13 cellular contexts compared by ENCODE assay signal in genomic region chr6:145137425-145137824, GRCh38.
DNase-seq lines count a peak whose midpoint lies in the region; ATAC-seq and TF ChIP-seq lines count a peak whose summit lies in the region.
"Had no signal": no experiment of that assay in that cellular context is flagged by ENCODE, and none has a peak within 500 bp of the region (broad histone marks: within the 10 kb centered on the region; RNA-seq: fewer than 3 reads in every experiment).

No MANE protein-coding gene starts in this region.

- H3K36me3 ChIP-seq in GM06990 (ENCODE audit: control insufficient read depth, insufficient read depth, low read length) (no peaks in the 10 kb centered on the region), Loucy (ENCODE audit: insufficient read depth, low read length) (no peaks in the 10 kb centered on the region)
- H3K36me3 ChIP-seq: suprapubic skin had no signal

- no peaks in the 10 kb centered on the region for H4K20me1 ChIP-seq in Loucy (ENCODE audit: insufficient read depth, low read length, poor library complexity, severe bottlenecking)

- no peak overlapping the region for H3K4me3 ChIP-seq in GM06990 (replicated peaks; ENCODE audit: low read depth, low read length)
- H3K4me3 ChIP-seq in Loucy (ENCODE audit: low read length, poor library complexity, severe bottlenecking): no peak overlapping the region
- no peak overlapping the region for H3K4me3 ChIP-seq in choroid plexus epithelial cell (ENCODE audit: low read depth, low read length)
- H3K4me3 ChIP-seq: suprapubic skin had no signal

- no peaks in the 10 kb centered on the region for H3K4me1 ChIP-seq in Loucy (ENCODE audit: insufficient read depth, low read length, poor library complexity, severe bottlenecking)
- H3K4me1 ChIP-seq: suprapubic skin had no signal

- TF ChIP-seq CTCF in GM06990 (IDR thresholded peaks at IDR 0.05; ENCODE audit: insufficient read depth, low read length, poor library complexity, severe bottlenecking) (peak; percentile 14), Loucy (conservative IDR thresholded peaks at IDR 0.05; ENCODE audit: low read length) (peak; percentile 62), choroid plexus epithelial cell (conservative IDR thresholded peaks at IDR 0.05; ENCODE audit: low read depth, low read length) (peak; percentile 17), RWPE1 (conservative IDR thresholded peaks at IDR 0.05; ENCODE audit: low read depth) (no peak)

- H3K79me2 ChIP-seq in Loucy (ENCODE audit: insufficient read depth, low read length): no peaks in the 10 kb centered on the region

- no peak overlapping the region for H3K9ac ChIP-seq in Loucy (ENCODE audit: low read depth, low read length, poor library complexity, severe bottlenecking)

- ATAC-seq in GM18519 (IDR thresholded peaks at IDR 0.05; ENCODE audit: low FRiP score, unreplicated experiment): no peak

- CTCF ChIA-PET in RWPE1 (lab: Yijun Ruan, JAX): interaction anchor here (1.1 kb wide), 1 partner anchor 216 kb away, joined by 3 read pairs; no protein-coding TSS in a partner anchor

- H3K27me3 ChIP-seq in GM06990 (replicated peaks; ENCODE audit: control insufficient read depth, insufficient read depth, low read length) (no peaks in the 10 kb centered on the region), Loucy (ENCODE audit: insufficient read depth, low read length, poor library complexity, severe bottlenecking) (no peaks in the 10 kb centered on the region)
- H3K27me3 ChIP-seq: suprapubic skin had no signal

- no peaks in the 10 kb centered on the region for H3F3A ChIP-seq in Loucy (ENCODE audit: low read depth)

- H3K4me2 ChIP-seq in Loucy (ENCODE audit: low read depth, low read length, poor library complexity, severe bottlenecking): no peak overlapping the region

- POLR2A ChIA-PET in RWPE1 (lab: Yijun Ruan, JAX; ENCODE audit: low non-redundant PET): no interaction called here

- DNase-seq in GM06990 (ENCODE audit: extremely low read depth, insufficient read length): no peak
- DNase-seq in choroid plexus epithelial cell (ENCODE audit: low read depth): peak; percentile 55
- peak; percentile 43 for DNase-seq in myocyte (ENCODE audit: low read depth)
- DNase-seq in RWPE1 (ENCODE audit: low spot score): no peak
- no peak for DNase-seq in UCSD-AML1 (lab: John Stamatoyannopoulos, UW; ENCODE audit: unreplicated experiment)
- DNase-seq: activated T-cell treated with anti-CD3 and anti-CD28 coated beads for 4 hours; cerebellar nuclear complex; NCI-H526 treated with DMSO at 0.1 percent for 48 hours; stimulated activated CD4-positive, alpha-beta T cell treated with anti-CD3 and anti-CD28 coated beads, Interleukin-4, amount 100 ng/mL, for 24 hours; T-helper 9 cell had no signal

- no peak overlapping the region for H3K27ac ChIP-seq in RWPE1
- H3K27ac ChIP-seq: suprapubic skin had no signal

- no peaks in the 10 kb centered on the region for H3K9me3 ChIP-seq in Loucy (ENCODE audit: insufficient read depth, low read depth, low read length)
- H3K9me3 ChIP-seq: suprapubic skin had no signal

- H3K9me2 ChIP-seq in Loucy (replicated peaks; ENCODE audit: low read depth, low read length): no peaks in the 10 kb centered on the region

- H2AFZ ChIP-seq in Loucy (ENCODE audit: low read length): no peak overlapping the region

Comparison
In these comparisons a context has a peak if more than half of its experiments do, and no peak if none do; other contexts are left out.
1. DNase-seq: peak in choroid plexus epithelial cell (single experiment) and myocyte (single experiment); none in GM06990 (single experiment), RWPE1 (single experiment) and UCSD-AML1 (single experiment).